Comparison of ENCODE assay signal across 14 cellular contexts in genomic region chr1:221522440-221523050, GRCh38.
"Had no signal": no experiment of that assay in that cellular context is flagged by ENCODE, and none has a peak within 500 bp of the region (broad histone marks: within the 10 kb centered on the region; RNA-seq: fewer than 3 reads in every experiment).

No MANE protein-coding gene starts in this region.

- DNase-seq: activated CD4-positive, alpha-beta T cell treated with anti-CD3 and anti-CD28 coated beads, Interleukin-2, amount 50 U/mL, for 48 hours; activated CD4-positive, CD25-positive, alpha-beta regulatory T cell; activated naive CD4-positive, alpha-beta T cell; caudate nucleus; foreskin fibroblast; left colon; naive thymus-derived CD4-positive, alpha-beta T cell; stimulated activated CD4-positive, alpha-beta T cell treated with anti-CD3 and anti-CD28 coated beads, Interleukin-12 subunit alpha, Interleukin-12 subunit beta, amount 100 ng/mL, for 4 hours; stimulated activated CD4-positive, alpha-beta T cell treated with anti-CD3 and anti-CD28 coated beads, Interleukin-4, amount 100 ng/mL, for 1 hour; T-helper 2 cell; thyroid gland; uterus had no signal

- H3K27me3 Mint-ChIP-seq: progenitor cell of endocrine pancreas had no signal

- H3K4me3 ChIP-seq: thyroid gland, uterus had no signal

- H3K36me3 Mint-ChIP-seq: naive thymus-derived CD4-positive, alpha-beta T cell had no signal

- H3K4me3 Mint-ChIP-seq: naive thymus-derived CD4-positive, alpha-beta T cell had no signal

- ATAC-seq: left colon, sciatic nerve had no signal

- H3K27ac Mint-ChIP-seq: naive thymus-derived CD4-positive, alpha-beta T cell; progenitor cell of endocrine pancreas had no signal
